In genomic region chr5:172957458-172957857, GRCh38 we compare ENCODE assay signal across 3 cellular contexts.
TF ChIP-seq lines count a peak whose summit lies in the region.

No MANE protein-coding gene starts in this region.

TF ChIP-seq in SK-N-SH, 30 proteins besides CTCF, POLR2A, EP300 and RAD21:
- TF ChIP-seq MAX (IDR thresholded peaks at IDR 0.05; ENCODE audit: low read depth) (no peak), PBX3 (IDR thresholded peaks at IDR 0.05) (no peak), NFIC (IDR thresholded peaks at IDR 0.05; ENCODE audit: borderline replicate concordance) (no peak), IRF3 (IDR thresholded peaks at IDR 0.05; ENCODE audit: low read depth, low read length) (no peak), MXI1 (IDR thresholded peaks at IDR 0.05; ENCODE audit: low read depth, low read length) (no peak), TCF12 (IDR thresholded peaks at IDR 0.05) (no peak), ELF1 (IDR thresholded peaks at IDR 0.05) (no peak), YY1 (IDR thresholded peaks at IDR 0.05; ENCODE audit: low read depth) (no peak), NRF1 (IDR thresholded peaks at IDR 0.05; ENCODE audit: low read depth, low read length) (no peak), JUND (IDR thresholded peaks at IDR 0.05) (no peak), GATA2 (CRISPR knock-in tag; IDR thresholded peaks at IDR 0.05) (no peak), FOSL2 (IDR thresholded peaks at IDR 0.05; ENCODE audit: borderline replicate concordance, low read depth) (no peak), RXRA (IDR thresholded peaks at IDR 0.05; ENCODE audit: borderline replicate concordance, low read depth) (no peak), POLR2AphosphoS5 (IDR thresholded peaks at IDR 0.05; ENCODE audit: low read depth, low read length) (no peak)

TF ChIP-seq in SK-N-SH treated with all-trans-retinoic acid at 6 μM for 48 hours, 23 proteins besides CTCF, POLR2A, EP300 and RAD21 (continues in another document):
- TF ChIP-seq PATZ1 (CRISPR knock-in tag; IDR thresholded peaks at IDR 0.05; ENCODE audit: borderline replicate concordance) (no peak), TSHZ2 (CRISPR knock-in tag; IDR thresholded peaks at IDR 0.05) (no peak), OSR1 (CRISPR knock-in tag; IDR thresholded peaks at IDR 0.05) (no peak), CREB5 (CRISPR knock-in tag; IDR thresholded peaks at IDR 0.05; ENCODE audit: low read depth) (no peak), ZNF8 (CRISPR knock-in tag; IDR thresholded peaks at IDR 0.05) (no peak), CSRNP3 (CRISPR knock-in tag; IDR thresholded peaks at IDR 0.05) (no peak), POU6F1 (CRISPR knock-in tag; IDR thresholded peaks at IDR 0.05; ENCODE audit: borderline replicate concordance, low read depth) (no peak), ISL1 (CRISPR knock-in tag; IDR thresholded peaks at IDR 0.05) (no peak), ARNTL (CRISPR knock-in tag; IDR thresholded peaks at IDR 0.05; ENCODE audit: borderline replicate concordance, low read depth) (no peak), BACH2 (CRISPR knock-in tag; IDR thresholded peaks at IDR 0.05; ENCODE audit: borderline replicate concordance) (no peak), ZFP3 (CRISPR knock-in tag; IDR thresholded peaks at IDR 0.05) (no peak), CSDC2 (CRISPR knock-in tag; IDR thresholded peaks at IDR 0.05) (no peak), TOX (CRISPR knock-in tag; IDR thresholded peaks at IDR 0.05; ENCODE audit: borderline replicate concordance) (no peak), RARB (CRISPR knock-in tag; IDR thresholded peaks at IDR 0.05) (no peak), SNAI2 (CRISPR knock-in tag; IDR thresholded peaks at IDR 0.05) (no peak), ESRRG (CRISPR knock-in tag; IDR thresholded peaks at IDR 0.05) (no peak)

TF ChIP-seq in IMR-90, 13 proteins besides CTCF, POLR2A, EP300 and RAD21 (continued from another document):
- TF ChIP-seq USF2 (IDR thresholded peaks at IDR 0.05; ENCODE audit: low read depth, low read length) (no peak), CHD1 (IDR thresholded peaks at IDR 0.05; ENCODE audit: low read depth, low read length) (no peak), NFE2L2 (IDR thresholded peaks at IDR 0.05; ENCODE audit: low read depth, low read length) (no peak)
